In the genomic region with DNA sequence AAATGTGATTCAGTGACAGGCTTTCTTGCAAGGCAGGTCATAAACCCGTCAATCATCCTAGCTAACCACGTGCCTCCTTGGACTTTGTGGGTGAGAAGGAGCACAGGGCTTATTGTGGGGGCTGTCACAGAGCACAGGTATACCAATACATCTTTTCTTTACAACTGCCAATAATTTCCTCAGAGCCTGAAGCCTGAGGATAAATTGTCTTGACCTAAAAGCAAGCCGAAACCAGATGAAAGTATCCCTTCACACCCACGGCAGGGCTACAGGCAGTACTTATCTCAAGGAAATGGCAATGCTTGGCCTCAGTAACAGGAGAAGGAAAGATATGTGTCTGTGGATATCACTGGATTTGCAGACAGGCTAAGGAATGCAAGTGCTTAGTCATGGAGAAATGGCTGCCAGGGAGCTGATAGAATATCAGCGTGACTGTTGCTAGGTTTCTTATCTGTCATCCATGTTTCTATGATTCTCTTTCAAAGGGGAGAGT, we compare ENCODE assay signal across 11 cellular contexts.
DNase-seq lines count a peak whose midpoint lies in the region; ATAC-seq, FAIRE-seq and TF ChIP-seq lines count a peak whose summit lies in the region.
"Had no signal": no experiment of that assay in that cellular context is flagged by ENCODE, and none has a peak within 500 bp of the region (broad histone marks: within the 10 kb centered on the region; RNA-seq: fewer than 3 reads in every experiment).

No MANE protein-coding gene starts in this region.

- H3K9ac ChIP-seq in mammary epithelial cell (ENCODE audit: insufficient read depth, low read length), result peak overlapping the region; percentile 16

- peak overlapping the region; percentile 21 for H3K4me2 ChIP-seq in mammary epithelial cell (ENCODE audit: insufficient read depth, low read depth, low read length)

- ATAC-seq in HG03135 (IDR thresholded peaks at IDR 0.05; ENCODE audit: unreplicated experiment), result no peak
- ATAC-seq in HG03159 (IDR thresholded peaks at IDR 0.05; ENCODE audit: unreplicated experiment), result no peak

- dilution Hi-C loops in mammary epithelial cell (cut with HindIII; ENCODE audit: low sequenced_read_pairs), result no loop called here

- H2AFZ ChIP-seq in mammary epithelial cell (ENCODE audit: low read depth, low read length), result peak overlapping the region; percentile 86

- H3K4me1 ChIP-seq in mammary epithelial cell (ENCODE audit: insufficient read depth, low read length), result peaks cover 37% of the 10 kb centered on the region

- H3K79me2 ChIP-seq in mammary epithelial cell (ENCODE audit: insufficient read depth, low read length), result no peaks in the 10 kb centered on the region

- no peaks in the 10 kb centered on the region for H3K27me3 ChIP-seq in mammary epithelial cell (ENCODE audit: insufficient read depth, low read length)

- intact Hi-C loops in mammary epithelial cell (cut with micrococcal nuclease), result no loop called here

- no peaks in the 10 kb centered on the region for H4K20me1 ChIP-seq in mammary epithelial cell (ENCODE audit: insufficient read depth, low read length)

- in situ Hi-C loops in mammary epithelial cell (cut with MboI; ENCODE audit: low sequenced_read_pairs in 2 of 2), result no loop called here

- peaks cover 11% of the 10 kb centered on the region for H3K9me3 ChIP-seq in mammary epithelial cell (replicated peaks; ENCODE audit: insufficient read depth, low read length)

- FAIRE-seq in urothelium cell line (lab: Jason Lieb, UNC), result no peak
- FAIRE-seq: frontal cortex had no signal

- peak overlapping the region; percentile 64 for H3K27ac ChIP-seq in mammary epithelial cell (ENCODE audit: insufficient read depth, low read depth, low read length)

- WGBS in mammary epithelial cell (ENCODE audit: low coverage, missing lambda C conversion rate), result 45% methylated on average over 5 of the region's 5 CpGs

- CTCF ChIA-PET in mammary epithelial cell (lab: Charles Lee; ENCODE audit: low non-redundant PET), result no interaction called here

- TF ChIP-seq CTCF in mammary epithelial cell (conservative IDR thresholded peaks at IDR 0.05 in 1 of 2, IDR thresholded peaks at IDR 0.05 in 1 of 2; ENCODE audit: extremely low read depth in 1 of 2, insufficient read depth in 1 of 2, low read depth in 1 of 2, low read length in 2 of 2), result no peak

- DNase-seq in SIG-M5 treated with dmso at 0.1 percent for 504 hours (lab: John Stamatoyannopoulos, UW; ENCODE audit: unreplicated experiment) (peak; percentile 3), SIG-M5 (lab: John Stamatoyannopoulos, UW) (no peak), mammary epithelial cell (peak; percentile 60), kidney glomerular epithelial cell (lab: John Stamatoyannopoulos, UW) (peak; percentile 90), urothelium cell line (ENCODE audit: low spot score) (peak; percentile 57)
- DNase-seq in stimulated activated CD4-positive, alpha-beta T cell treated with anti-CD3 and anti-CD28 coated beads, Interleukin-12 subunit alpha, Interleukin-12 subunit beta, amount 100 ng/mL, for 4 hours, result no peak
- DNase-seq: activated CD4-positive, alpha-beta memory T cell treated with anti-CD3 and anti-CD28 coated beads for 36 hours; MM.1S had no signal

- H3K36me3 ChIP-seq in mammary epithelial cell (ENCODE audit: insufficient read depth, low read length), result no peaks in the 10 kb centered on the region

- no TSS peak for BruUV-seq in mammary epithelial cell (replicated peaks; lab: Mats Ljungman, UMichigan)

- H3K4me3 ChIP-seq in mammary epithelial cell (replicated peaks in 1 of 3; ENCODE audit: insufficient read depth in 1 of 3, low read depth in 2 of 3, low read length in 3 of 3), result no peak overlapping the region

Comparison
In these comparisons a context has a peak if more than half of its experiments do, and no peak if none do; other contexts are left out.
1. DNase-seq: peak in SIG-M5 treated with dmso at 0.1 percent for 504 hours (single experiment), mammary epithelial cell (single experiment), kidney glomerular epithelial cell (single experiment) and urothelium cell line (single experiment); none in SIG-M5 (single experiment) and stimulated activated CD4-positive, alpha-beta T cell treated with anti-CD3 and anti-CD28 coated beads, Interleukin-12 subunit alpha, Interleukin-12 subunit beta, amount 100 ng/mL, for 4 hours (single experiment).